ENCODE assay signal across 8 cellular contexts in genomic region chr1:75785964-75786853, GRCh38.
DNase-seq lines count a peak whose midpoint lies in the region; ATAC-seq, FAIRE-seq and TF ChIP-seq lines count a peak whose summit lies in the region.

RABGGTB (plus strand) TSS chr1:75786256; CDS start chr1:75786272, 16 bp downstream.

- peak; percentile 90 for DNase-seq in AG09319 (ENCODE audit: extremely low read depth, low read depth)
- DNase-seq in NCI-H446 treated with DMSO at 0.1 percent for 48 hours (lab: John Stamatoyannopoulos, UW), result peak; percentile 92
- peak; percentile 97 for DNase-seq in cerebellar cortex (ENCODE audit: low spot score)
- peak; percentile 93 for DNase-seq in stimulated activated CD4-positive, alpha-beta T cell treated with anti-CD3 and anti-CD28 coated beads, Interleukin-12 subunit alpha, Interleukin-12 subunit beta, amount 100 ng/mL, for 4 hours

- peak; percentile 58 for ATAC-seq in GM19035 (IDR thresholded peaks at IDR 0.05; ENCODE audit: unreplicated experiment)
- peak; percentile 86 for ATAC-seq in HG03354 (IDR thresholded peaks at IDR 0.05; ENCODE audit: poor library complexity, severe bottlenecking, unreplicated experiment)
- peak; percentile 93 to 96 for ATAC-seq in activated CD4-positive, CD25-positive, alpha-beta regulatory T cell treated with anti-CD3 and anti-CD28 coated beads, Interleukin-2, amount 50 U/mL, for 24 hours

- no peak; the same call in 1 of the 2 replicates for TF ChIP-seq CTCF in AG09319 (IDR thresholded peaks at IDR 0.05; ENCODE audit: low read depth, low read length)

- FAIRE-seq in islet of Langerhans (lab: Jason Lieb, UNC), result peak; percentile 87

Comparison
In these comparisons a context has a peak if more than half of its experiments do, and no peak if none do; other contexts are left out.
1. Peak in every context shown above with its lines: DNase-seq and ATAC-seq.